In the genomic region with DNA sequence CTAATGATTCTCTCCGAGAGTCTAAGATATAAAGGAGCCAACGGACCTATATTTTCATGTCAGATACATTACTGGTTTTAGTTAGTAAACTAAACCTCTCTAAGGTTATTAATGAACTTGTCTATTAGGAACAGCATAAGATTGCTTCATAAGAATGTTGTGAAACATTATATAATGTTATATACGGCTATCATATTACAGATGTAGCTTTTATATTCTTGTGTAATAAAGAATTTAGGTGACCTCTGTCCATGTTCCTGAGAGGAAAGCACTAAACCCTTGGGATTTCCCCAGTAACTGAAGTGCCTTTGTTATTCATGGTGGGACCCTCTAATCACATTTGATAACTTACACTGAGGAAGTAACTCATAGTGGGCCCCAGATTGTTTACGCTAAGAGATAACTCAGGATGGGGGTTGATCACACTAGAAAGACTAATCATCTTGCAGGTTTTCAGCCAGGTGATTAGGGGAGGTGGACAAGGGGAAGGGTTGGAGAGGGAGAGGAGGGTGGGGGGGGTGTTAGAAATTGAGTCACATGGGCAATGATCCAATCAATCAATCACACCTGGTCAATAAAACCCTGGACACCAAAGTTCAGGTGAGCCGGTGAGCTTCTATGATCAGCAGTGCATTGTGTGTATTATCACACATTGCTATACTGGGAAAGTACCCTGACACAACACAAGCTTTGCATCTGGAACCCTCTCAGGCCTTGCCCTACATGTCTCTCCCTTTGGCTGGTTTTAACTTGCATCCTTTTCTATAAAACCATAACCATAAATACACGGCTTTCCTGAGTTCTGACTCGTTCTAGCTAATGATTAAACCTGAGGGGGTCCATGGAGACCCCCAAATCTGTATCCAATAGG, we compare ENCODE assay signal across 21 cellular contexts. TPM values are rescaled to one million over a fixed set of nuclear protein-coding genes. Genes with fewer than 3 reads are reported as not detected.
DNase-seq lines count a peak whose midpoint lies in the region; ATAC-seq and TF ChIP-seq lines count a peak whose summit lies in the region.
"Had no signal": no experiment of that assay in that cellular context is flagged by ENCODE, and none has a peak within 500 bp of the region (broad histone marks: within the 10 kb centered on the region; RNA-seq: fewer than 3 reads in every experiment).

No MANE protein-coding gene starts in this region.

- H3K56ac ChIP-seq in IMR-90 (ENCODE audit: extremely low read depth, insufficient read depth, low read length): no peak overlapping the region

- TF ChIP-seq CTCF in IMR-90 (conservative IDR thresholded peaks at IDR 0.05; ENCODE audit: low read depth, low read length) (no peak), fibroblast of pulmonary artery (IDR thresholded peaks at IDR 0.05; ENCODE audit: low read length, missing control alignments) (no peak), gastrocnemius medialis (IDR thresholded peaks at IDR 0.05 in 4 of 5, conservative IDR thresholded peaks at IDR 0.05 in 1 of 5) (no peak), chondrocyte (IDR thresholded peaks at IDR 0.05) (no peak)

- H2BK120ac ChIP-seq in IMR-90 (ENCODE audit: low read depth, low read length): no peak overlapping the region

- H3K23ac ChIP-seq in IMR-90 (ENCODE audit: low read depth, low read length): no peak overlapping the region

- no peak overlapping the region for H3K4me3 ChIP-seq in IMR-90 (ENCODE audit: insufficient read depth, low read depth, low read length)
- no peak overlapping the region for H3K4me3 ChIP-seq in fibroblast of pulmonary artery (replicated peaks; ENCODE audit: low read depth, low read length)
- H3K4me3 ChIP-seq in gastrocnemius medialis: no peak overlapping the region
- H3K4me3 ChIP-seq: esophagus squamous epithelium, Peyer's patch, SJSA1 had no signal

- H3K9me3 ChIP-seq in IMR-90 (ENCODE audit: control insufficient read depth, insufficient read depth, low read length): peaks cover 3% of the 10 kb centered on the region
- no peaks in the 10 kb centered on the region for H3K9me3 ChIP-seq in gastrocnemius medialis
- H3K9me3 ChIP-seq: Peyer's patch, SJSA1 had no signal

- DNase-seq in IMR-90 (peak; percentile 6), fibroblast of pulmonary artery (ENCODE audit: low read depth) (peak; percentile 13), gastrocnemius medialis (no peak), cerebellum (ENCODE audit: low spot score) (no peak), chondrocyte (ENCODE audit: low spot score) (no peak)
- DNase-seq: activated CD8-positive, alpha-beta memory T cell treated with anti-CD3 and anti-CD28 coated beads, Interleukin-2, amount 50 U/mL, for 48 hours; activated naive CD8-positive, alpha-beta T cell treated with anti-CD3 and anti-CD28 coated beads for 36 hours; effector CD8-positive, alpha-beta T cell; esophagus squamous epithelium; left cardiac atrium; naive thymus-derived CD8-positive, alpha-beta T cell; NCI-H510A treated with DMSO at 0.1 percent for 48 hours; Peyer's patch; right cardiac atrium had no signal

- dilution Hi-C loops in IMR-90 (cut with HindIII; ENCODE audit: low sequenced_read_pairs, unreplicated experiment): no loop called here

- H3K18ac ChIP-seq in IMR-90 (ENCODE audit: low read depth, low read length): no peak overlapping the region

- TF ChIP-seq POLR2A in IMR-90 (IDR thresholded peaks at IDR 0.05; ENCODE audit: low read depth, low read length) (no peak), gastrocnemius medialis (IDR thresholded peaks at IDR 0.05) (no peak)

- H2BK20ac ChIP-seq in IMR-90 (ENCODE audit: low read depth, low read length): no peak overlapping the region

- CTCF ChIA-PET in IMR-90 (lab: Yijun Ruan, JAX): interaction anchor here (1.0 kb wide), 1 partner anchor 13 kb away, joined by 6 read pairs; no protein-coding TSS in a partner anchor

- in situ Hi-C loops in IMR-90 (cut with MboI; ENCODE audit: low sequenced_read_pairs): no loop called here
- in situ Hi-C loops in gastrocnemius medialis (cut with MboI; ENCODE audit: low sequenced_read_pairs in 4 of 4): no loop called here

- no peak for TF ChIP-seq RAD21 in IMR-90 (IDR thresholded peaks at IDR 0.05; ENCODE audit: low read length)

- no peak overlapping the region for H2AK9ac ChIP-seq in IMR-90 (replicated peaks; ENCODE audit: low read depth, low read length, poor library complexity)

- H4K20me1 ChIP-seq in IMR-90 (ENCODE audit: insufficient read depth, low read length): peaks cover 63% of the 10 kb centered on the region

- H3K4me2 ChIP-seq in IMR-90 (ENCODE audit: low read depth, low read length): no peak overlapping the region

- H2AK5ac ChIP-seq in IMR-90 (ENCODE audit: low read depth, low read length): no peak overlapping the region

- no peak overlapping the region for H3K27ac ChIP-seq in IMR-90 (ENCODE audit: insufficient read depth, low read length)
- H3K27ac ChIP-seq in gastrocnemius medialis: peak overlapping the region; percentile 65 to 87 (median 80)
- H3K27ac ChIP-seq: esophagus squamous epithelium, HL-60, SJSA1 had no signal

- no TSS peak for BruUV-seq in IMR-90 (replicated peaks; lab: Mats Ljungman, UMichigan)

- peaks cover 6% of the 10 kb centered on the region for H3K4me1 ChIP-seq in IMR-90 (ENCODE audit: control insufficient read depth, insufficient read depth, low read length)
- peaks cover 62 to 79% of the 10 kb centered on the region in 2 donors for H3K4me1 ChIP-seq in gastrocnemius medialis
- H3K4me1 ChIP-seq: SJSA1 had no signal

- H4K91ac ChIP-seq in IMR-90 (ENCODE audit: insufficient read depth, low read depth, low read length): no peak overlapping the region

- H4K8ac ChIP-seq in IMR-90 (ENCODE audit: low read depth in 2 of 2, low read length in 2 of 2): no peak overlapping the region

- H3K14ac ChIP-seq in IMR-90 (replicated peaks; ENCODE audit: low read depth, low read length): no peak overlapping the region

- no peak overlapping the region for H2BK5ac ChIP-seq in IMR-90 (ENCODE audit: low read depth, low read length, poor library complexity, severe bottlenecking)

- peaks cover 17 to 70% of the 10 kb centered on the region in 2 experiments for H3K79me1 ChIP-seq in IMR-90 (ENCODE audit: low read depth in 1 of 2, low read length in 2 of 2)

- H3K36me3 ChIP-seq in IMR-90 (ENCODE audit: control insufficient read depth, insufficient read depth, low read length): peaks cover 2% of the 10 kb centered on the region; the same call in 1 of the 2 replicates
- no peaks in the 10 kb centered on the region for H3K36me3 ChIP-seq in gastrocnemius medialis
- H3K36me3 ChIP-seq: esophagus squamous epithelium, Peyer's patch, SJSA1 had no signal

- POLR2A ChIA-PET in IMR-90 (lab: Charles Lee; ENCODE audit: unreplicated experiment): no interaction called here

- H3K9me3 Mint-ChIP-seq in chondrocyte (ENCODE audit: low read depth): peaks cover 12% of the 10 kb centered on the region

- H3K27ac Mint-ChIP-seq in chondrocyte (ENCODE audit: unreplicated experiment): no peak overlapping the region
- H3K27ac Mint-ChIP-seq: activated naive CD8-positive, alpha-beta T cell treated with anti-CD3 and anti-CD28 coated beads for 36 hours; activated T-helper 2 cell treated with anti-CD3 and anti-CD28 coated beads, Interferon-gamma antibody, Interleukin-2, Interleukin-4, amounts not matched to agents 10 μg/mL and 5 μg/mL and 100 μg/mL, durations not matched to agents 14 hours and 24 hours and 36 hours; T-helper 1 cell treated with Interleukin-12 subunit alpha and Interleukin-12 subunit beta and Interleukin-4 antibody, amounts not matched to agents 30 μg/mL and 1 μg/mL, for 36 hours had no signal

- H3K4ac ChIP-seq in IMR-90 (ENCODE audit: low read depth, low read length): no peak overlapping the region

- intact Hi-C loops in IMR-90 (cut with micrococcal nuclease) (loop anchor here (10.0 kb wide), 1 partner anchor 166 kb away; no protein-coding TSS in a partner anchor), gastrocnemius medialis (cut with DNase I; ENCODE audit: low total_unique reads) (no loop called here)

- no peak overlapping the region for H2BK15ac ChIP-seq in IMR-90 (ENCODE audit: low read depth, low read length)

- H3K27me3 Mint-ChIP-seq in chondrocyte (ENCODE audit: low read depth): no peaks in the 10 kb centered on the region
- H3K27me3 Mint-ChIP-seq: activated naive CD8-positive, alpha-beta T cell treated with anti-CD3 and anti-CD28 coated beads for 36 hours; naive thymus-derived CD8-positive, alpha-beta T cell had no signal

- no peak overlapping the region for H3K9ac ChIP-seq in IMR-90 (ENCODE audit: low read depth, low read length)

- WGBS in IMR-90 (ENCODE audit: extremely low coverage in 2 of 2, insufficient read length in 1 of 2), 2 experiments: no CpG with 5 or more reads among the region's 7 CpGs

- ATAC-seq in GM21367 (IDR thresholded peaks at IDR 0.05; ENCODE audit: unreplicated experiment) (peak; percentile 43), IMR-90 (ENCODE audit: low read depth) (no peak), gastrocnemius medialis (no peak), HG03565 (IDR thresholded peaks at IDR 0.05; ENCODE audit: unreplicated experiment) (no peak)
- ATAC-seq: HCT116; left cardiac atrium; naive thymus-derived CD8-positive, alpha-beta T cell; right cardiac atrium had no signal

- H3K27me3 ChIP-seq in IMR-90 (ENCODE audit: control insufficient read depth, insufficient read depth, low read length) (no peaks in the 10 kb centered on the region), gastrocnemius medialis (no peaks in the 10 kb centered on the region)
- H3K27me3 ChIP-seq: esophagus squamous epithelium, Peyer's patch, SJSA1 had no signal

- no peak overlapping the region for H4K5ac ChIP-seq in IMR-90 (ENCODE audit: low read depth, low read length)

- H2AFZ ChIP-seq in IMR-90 (replicated peaks; ENCODE audit: low read length, poor library complexity): no peak overlapping the region

- peaks cover 10% of the 10 kb centered on the region for H3K9me1 ChIP-seq in IMR-90 (ENCODE audit: insufficient read depth, low read length)

- no peak overlapping the region for H3K4me3 Mint-ChIP-seq in chondrocyte (ENCODE audit: unreplicated experiment)
- H3K4me3 Mint-ChIP-seq: activated naive CD8-positive, alpha-beta T cell treated with anti-CD3 and anti-CD28 coated beads for 36 hours; naive thymus-derived CD8-positive, alpha-beta T cell; T-helper 1 cell treated with Interleukin-12 subunit alpha and Interleukin-12 subunit beta and Interleukin-4 antibody, amounts not matched to agents 30 μg/mL and 1 μg/mL, for 36 hours had no signal

- H3K36me3 Mint-ChIP-seq in chondrocyte (ENCODE audit: low read depth): peaks cover 1% of the 10 kb centered on the region

- H3K4me1 Mint-ChIP-seq in chondrocyte (ENCODE audit: low read depth): peaks cover 41% of the 10 kb centered on the region

TF ChIP-seq in IMR-90, 13 proteins besides CTCF, POLR2A, EP300 and RAD21 (continues in another document):
- no peak for TF ChIP-seq RCOR1 (IDR thresholded peaks at IDR 0.05; ENCODE audit: insufficient replicate concordance, low read length)
- no peak for TF ChIP-seq MAZ (IDR thresholded peaks at IDR 0.05; ENCODE audit: borderline replicate concordance, low read depth, low read length)
- TF ChIP-seq CEBPB (IDR thresholded peaks at IDR 0.05; ENCODE audit: low read depth, low read length): peak; percentile 61

RNA-seq across cellular contexts. Expression of gene ECPAS, which starts 25.8 kb away (rescaled TPM):
- total RNA-seq in IMR-90 (2012; rRNA removed): 54.8 and 78.9 TPM in 2 replicates
- 17.2 and 20.1 TPM in 2 replicates for polyA plus RNA-seq in IMR-90 (2012; rRNA removed)
- polyA plus RNA-seq in IMR-90 (2012; cell fraction: cytosol; rRNA removed): 6.0 and 7.2 TPM in 2 replicates
- 8.9 and 56.1 TPM in 2 replicates for polyA plus RNA-seq in IMR-90 (2012; cell fraction: nucleus; rRNA removed; ENCODE audit: low replicate concordance)
- 100 to 1,000 TPM; 320 to 509 (median 424) TPM for total RNA-seq in gastrocnemius medialis
- total RNA-seq in cerebellum: 89.0 TPM
- total RNA-seq in chondrocyte: 108 to 118 TPM (median 113 TPM) in 3 replicates

Comparison
In these comparisons a context has a peak if more than half of its experiments do, and no peak if none do; other contexts are left out.
1. DNase-seq: peak in IMR-90 (single experiment) and fibroblast of pulmonary artery (single experiment); none in gastrocnemius medialis (0 of 2), cerebellum (single experiment) and chondrocyte (single experiment).